Comparison of ENCODE assay signal across 8 cellular contexts in the genomic region with DNA sequence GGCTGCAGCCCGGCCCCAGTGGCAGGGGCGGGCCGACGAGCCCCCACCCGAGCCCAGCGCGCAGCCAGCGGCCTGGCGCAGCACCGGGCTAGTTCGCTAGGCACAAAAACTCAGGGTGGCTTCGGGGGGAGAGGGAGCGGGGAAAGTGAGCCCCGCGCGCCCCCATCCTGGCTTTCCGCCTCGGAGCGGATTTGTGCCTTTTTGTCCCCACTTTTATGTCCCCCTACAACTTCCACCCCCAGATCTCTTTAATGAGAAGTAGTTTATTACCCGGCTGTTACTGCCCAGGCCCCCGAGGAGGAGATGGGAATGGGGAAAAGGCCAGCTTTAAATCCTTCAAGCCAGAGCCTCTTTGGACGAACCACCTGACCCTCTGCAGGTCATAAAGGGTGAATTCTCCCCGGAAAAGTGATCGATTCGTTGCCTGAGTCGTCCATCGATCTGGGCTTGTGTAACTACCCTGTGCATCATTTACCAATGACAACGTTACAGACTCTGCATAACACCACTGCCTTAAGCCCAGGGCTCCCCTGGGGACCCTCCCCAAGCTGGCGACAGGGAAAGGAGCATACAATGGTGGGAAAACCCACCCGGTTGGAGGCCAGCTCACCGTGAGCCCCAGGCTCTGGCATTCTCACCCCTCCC. TPM values are rescaled to one million over a fixed set of nuclear protein-coding genes. Genes with fewer than 3 reads are reported as not detected.
A peak's percentile ranks its signal among the peaks of the same experiment; 100 is the strongest.
DNase-seq lines count a peak whose midpoint lies in the region; ATAC-seq, FAIRE-seq and TF ChIP-seq lines count a peak whose summit lies in the region.

No MANE protein-coding gene starts in this region.

- H3K27ac ChIP-seq in Peyer's patch (peak overlapping the region; percentile 50 to 77 (median 74)), esophagus (ENCODE audit: low read depth in 2 of 2, low read length in 1 of 2) (peak overlapping the region in 1 of 2 donors; percentile 70)

- no peaks in the 10 kb centered on the region for H3K27me3 ChIP-seq in Peyer's patch
- no peaks in the 10 kb centered on the region for H3K27me3 ChIP-seq in esophagus (ENCODE audit: control insufficient read depth in 1 of 2, insufficient read depth in 2 of 2, low read length in 2 of 2)
- H3K27me3 ChIP-seq in neuron (ENCODE audit: insufficient read depth, low read length) = peaks cover 29% of the 10 kb centered on the region

- H3K4me1 ChIP-seq in Peyer's patch = peaks cover 0 to 45% (median 10%) of the 10 kb centered on the region in 4 donors
- H3K4me1 ChIP-seq in esophagus (ENCODE audit: control insufficient read depth in 2 of 2, insufficient read depth in 2 of 2, low read length in 1 of 2) = peaks cover 0 to 10% of the 10 kb centered on the region in 2 donors
- H3K4me1 ChIP-seq in neuron (ENCODE audit: insufficient read depth, low read length) = peaks cover 20% of the 10 kb centered on the region

- no peak for FAIRE-seq in D721Med (lab: Jason Lieb, UNC)

- no peak for TF ChIP-seq POLR2A in Peyer's patch (IDR thresholded peaks at IDR 0.05)

- H2AFZ ChIP-seq in neuron (ENCODE audit: low read depth, low read length) = peak overlapping the region; percentile 37

- H3K4me3 ChIP-seq in AG10803 (ENCODE audit: low read length) = peak overlapping the region; percentile 81
- H3K4me3 ChIP-seq in Peyer's patch = peak overlapping the region; percentile 50 to 74 (median 54)
- H3K4me3 ChIP-seq in esophagus (ENCODE audit: low read depth in 1 of 2, low read length in 2 of 2) = peak overlapping the region; percentile 70 to 77
- H3K4me3 ChIP-seq in neuron (ENCODE audit: low read length) = peak overlapping the region; percentile 50

- no peaks in the 10 kb centered on the region for H3K36me3 ChIP-seq in Peyer's patch
- peaks cover 0 to 4% of the 10 kb centered on the region in 2 donors for H3K36me3 ChIP-seq in esophagus (ENCODE audit: control insufficient read depth in 2 of 2, insufficient read depth in 2 of 2, low read length in 1 of 2)
- no peaks in the 10 kb centered on the region for H3K36me3 ChIP-seq in neuron (ENCODE audit: insufficient read depth, low read length)

- H3K9me3 ChIP-seq in Peyer's patch (no peaks in the 10 kb centered on the region), esophagus (ENCODE audit: control insufficient read depth in 2 of 2, insufficient read depth in 1 of 2, low read depth in 1 of 2, low read length in 1 of 2) (no peaks in the 10 kb centered on the region), neuron (ENCODE audit: low read length) (no peaks in the 10 kb centered on the region)

- TF ChIP-seq CTCF in AG10803 (conservative IDR thresholded peaks at IDR 0.05; ENCODE audit: low read length) (no peak), Peyer's patch (IDR thresholded peaks at IDR 0.05) (no peak), D721Med (IDR thresholded peaks at IDR 0.05; ENCODE audit: insufficient read depth, missing control alignments) (no peak)

- ATAC-seq in HG03097 (IDR thresholded peaks at IDR 0.05; ENCODE audit: low FRiP score, unreplicated experiment) = no peak

- WGBS in esophagus, 2 donors = 9 to 16% methylated on average over 22 to 31 of the region's 31 CpGs

- DNase-seq in AG10803 (ENCODE audit: low read depth) = no peak
- DNase-seq in Peyer's patch = no peak
- no peak for DNase-seq in D721Med (ENCODE audit: insufficient read length, low spot score)
- DNase-seq in NCI-H2107 treated with DMSO at 0.1 percent for 48 hours (lab: John Stamatoyannopoulos, UW; ENCODE audit: unreplicated experiment) = no peak
- no peak for DNase-seq in SKM-1 treated with dmso at 0.1 percent for 144 hours (lab: John Stamatoyannopoulos, UW; ENCODE audit: unreplicated experiment)

RNA-seq across cellular contexts. Expression of a gene that starts 0.6 kb away (rescaled TPM):
- total RNA-seq in Peyer's patch = 10 to 100 TPM; 12.1 to 68.5 (median 21.7) TPM
- polyA plus RNA-seq in esophagus = 10 to 100 TPM; 14.9 to 34.2 TPM
